Comparison of ENCODE assay signal across 26 cellular contexts in the genomic region with DNA sequence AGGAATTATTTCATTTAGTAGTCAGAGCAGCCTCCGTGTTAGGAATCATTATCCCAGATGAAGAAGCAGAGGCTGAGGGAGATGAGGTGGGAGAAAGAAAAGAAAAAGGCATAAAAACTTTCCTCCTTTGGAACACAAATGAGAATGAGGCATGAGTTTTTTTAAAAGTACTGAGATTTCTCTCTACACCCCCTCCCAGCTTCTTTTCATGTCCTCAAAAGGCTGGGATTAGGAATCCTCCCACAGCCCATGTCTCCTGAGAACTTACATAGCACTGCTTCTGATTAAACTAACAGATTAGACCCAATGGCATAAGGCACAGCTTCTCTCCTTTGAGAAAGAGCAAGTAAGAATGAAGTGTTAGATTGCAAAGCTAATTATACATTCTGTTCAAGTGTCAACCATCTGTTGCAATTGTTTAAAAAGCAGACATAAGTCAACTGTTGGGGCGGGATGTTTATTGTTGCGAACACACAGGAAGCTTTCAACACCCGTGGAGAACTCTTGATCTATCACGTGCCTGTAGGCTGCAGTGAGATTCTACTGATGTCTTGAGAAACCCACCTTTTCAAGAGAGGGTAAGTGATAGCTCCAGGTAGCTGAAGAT.
DNase-seq lines count a peak whose midpoint lies in the region; ATAC-seq and TF ChIP-seq lines count a peak whose summit lies in the region.
"Had no signal": no experiment of that assay in that cellular context is flagged by ENCODE, and none has a peak within 500 bp of the region (broad histone marks: within the 10 kb centered on the region; RNA-seq: fewer than 3 reads in every experiment).

No MANE protein-coding gene starts in this region.

- H3K9me2 ChIP-seq in OCI-LY1 (ENCODE audit: low read depth, low read length) = no peaks in the 10 kb centered on the region

- H3K4me1 ChIP-seq in OCI-LY1 (ENCODE audit: insufficient read depth, low read length, severe bottlenecking) = peaks cover 54% of the 10 kb centered on the region
- H3K4me1 ChIP-seq in lower lobe of right lung = peaks cover 3% of the 10 kb centered on the region
- peaks cover 0 to 9% (median 0%) of the 10 kb centered on the region in 3 donors for H3K4me1 ChIP-seq in gastroesophageal sphincter
- H3K4me1 ChIP-seq: BLaER1, Caco-2 had no signal

- TF ChIP-seq CTCF in OCI-LY1 (IDR thresholded peaks at IDR 0.05; ENCODE audit: low read length) = no peak
- no peak for TF ChIP-seq CTCF in lower lobe of right lung (IDR thresholded peaks at IDR 0.05)
- no peak for TF ChIP-seq CTCF in gastroesophageal sphincter (IDR thresholded peaks at IDR 0.05)

- no peaks in the 10 kb centered on the region for H3K27me3 Mint-ChIP-seq in activated naive CD4-positive, alpha-beta T cell treated with anti-CD3 and anti-CD28 coated beads, Interleukin-2, amount 10 ng/mL, durations not matched to agents 7 days and 5 days
- H3K27me3 Mint-ChIP-seq: activated CD4-positive, alpha-beta T cell treated with anti-CD3 and anti-CD28 coated beads, Interleukin-2, amount 10 ng/mL, durations not matched to agents 24 days and 14 days; activated CD8-positive, alpha-beta memory T cell treated with anti-CD3 and anti-CD28 coated beads, Interleukin-2, amount 10 ng/mL, durations not matched to agents 7 days and 5 days; memory B cell; naive thymus-derived CD4-positive, alpha-beta T cell had no signal

- no peak overlapping the region; the same call in 1 of the 2 replicates for H3K4me2 ChIP-seq in OCI-LY1 (ENCODE audit: low read length)
- H3K4me2 ChIP-seq: BLaER1 had no signal

- H3K9me3 ChIP-seq in OCI-LY1 (ENCODE audit: low read length) (no peaks in the 10 kb centered on the region; the same call in 1 of the 2 replicates), lower lobe of right lung (no peaks in the 10 kb centered on the region), gastroesophageal sphincter (no peaks in the 10 kb centered on the region)
- H3K9me3 ChIP-seq: BLaER1, Caco-2, heart left ventricle had no signal

- H3K27me3 ChIP-seq in OCI-LY1 (ENCODE audit: insufficient read depth, low read length) (no peaks in the 10 kb centered on the region), lower lobe of right lung (ENCODE audit: low read depth) (no peaks in the 10 kb centered on the region), gastroesophageal sphincter (no peaks in the 10 kb centered on the region)
- H3K27me3 ChIP-seq: BLaER1, heart left ventricle had no signal

- WGBS in gastroesophageal sphincter (ENCODE audit: low coverage in 1 of 2), 2 donors = 66% methylated on average over 5 of the region's 5 CpGs

- intact Hi-C loops in lower lobe of right lung (cut with DNase I) = no loop called here

- no peaks in the 10 kb centered on the region for H3K36me3 ChIP-seq in OCI-LY1 (ENCODE audit: insufficient read depth, low read length)
- H3K36me3 ChIP-seq in lower lobe of right lung = no peaks in the 10 kb centered on the region
- H3K36me3 ChIP-seq in gastroesophageal sphincter = no peaks in the 10 kb centered on the region
- H3K36me3 ChIP-seq: BLaER1, heart left ventricle had no signal

- H3K27ac ChIP-seq in OCI-LY1 (ENCODE audit: low read depth, low read length, poor library complexity, severe bottlenecking) = peak overlapping the region; percentile 76
- no peak overlapping the region for H3K27ac ChIP-seq in lower lobe of right lung
- no peak overlapping the region for H3K27ac ChIP-seq in gastroesophageal sphincter
- H3K27ac ChIP-seq: BLaER1, heart left ventricle, VCaP had no signal

- H3K36me3 Mint-ChIP-seq in activated naive CD4-positive, alpha-beta T cell treated with anti-CD3 and anti-CD28 coated beads, Interleukin-2, amount 10 ng/mL, durations not matched to agents 7 days and 5 days = no peaks in the 10 kb centered on the region
- no peaks in the 10 kb centered on the region for H3K36me3 Mint-ChIP-seq in activated naive CD4-positive, alpha-beta T cell treated with anti-CD3 and anti-CD28 coated beads, Interleukin-2, amount 50 U/mL, for 72 hours
- H3K36me3 Mint-ChIP-seq: activated CD8-positive, alpha-beta memory T cell treated with anti-CD3 and anti-CD28 coated beads, Interleukin-2, amount 10 ng/mL, durations not matched to agents 7 days and 5 days; memory B cell; naive thymus-derived CD4-positive, alpha-beta T cell had no signal

- no peaks in the 10 kb centered on the region for H3K4me1 Mint-ChIP-seq in activated naive CD4-positive, alpha-beta T cell treated with anti-CD3 and anti-CD28 coated beads, Interleukin-2, amount 10 ng/mL, durations not matched to agents 7 days and 5 days
- H3K4me1 Mint-ChIP-seq: activated CD4-positive, alpha-beta T cell treated with anti-CD3 and anti-CD28 coated beads, Interleukin-2, amount 10 ng/mL, durations not matched to agents 24 days and 14 days; activated CD8-positive, alpha-beta memory T cell treated with anti-CD3 and anti-CD28 coated beads, Interleukin-2, amount 10 ng/mL, durations not matched to agents 7 days and 5 days; memory B cell; naive thymus-derived CD4-positive, alpha-beta T cell had no signal

- H3K9me3 Mint-ChIP-seq in activated naive CD4-positive, alpha-beta T cell treated with anti-CD3 and anti-CD28 coated beads, Interleukin-2, amount 10 ng/mL, durations not matched to agents 7 days and 5 days = peaks cover 12% of the 10 kb centered on the region
- H3K9me3 Mint-ChIP-seq in activated naive CD4-positive, alpha-beta T cell treated with anti-CD3 and anti-CD28 coated beads, Interleukin-2, amount 50 U/mL, for 72 hours = peaks cover 9 to 18% of the 10 kb centered on the region in 2 donors
- H3K9me3 Mint-ChIP-seq: memory B cell had no signal

- no peaks in the 10 kb centered on the region for H4K20me1 ChIP-seq in OCI-LY1 (ENCODE audit: insufficient read depth, low read length)
- H4K20me1 ChIP-seq: BLaER1 had no signal

- no peaks in the 10 kb centered on the region for H3K79me2 ChIP-seq in OCI-LY1 (ENCODE audit: insufficient read depth, low read length)

- CTCF ChIA-PET in activated naive CD4-positive, alpha-beta T cell treated with anti-CD3 and anti-CD28 coated beads, Interleukin-2, amount 10 ng/mL, durations not matched to agents 7 days and 5 days (lab: Charles Lee) = no interaction called here

- peak overlapping the region; percentile 33 for H3K27ac Mint-ChIP-seq in activated naive CD4-positive, alpha-beta T cell treated with anti-CD3 and anti-CD28 coated beads, Interleukin-2, amount 10 ng/mL, durations not matched to agents 7 days and 5 days
- no peak overlapping the region for H3K27ac Mint-ChIP-seq in activated naive CD4-positive, alpha-beta T cell treated with anti-CD3 and anti-CD28 coated beads, Interleukin-2, amount 50 U/mL, for 72 hours
- H3K27ac Mint-ChIP-seq: activated CD4-positive, alpha-beta T cell treated with anti-CD3 and anti-CD28 coated beads, Interleukin-2, amount 10 ng/mL, durations not matched to agents 24 days and 14 days; activated CD8-positive, alpha-beta memory T cell treated with anti-CD3 and anti-CD28 coated beads, Interleukin-2, amount 10 ng/mL, durations not matched to agents 7 days and 5 days; activated T-cell treated with anti-CD3 and anti-CD28 coated beads, Interleukin-2, amount 50 U/mL, for 72 hours; memory B cell; naive thymus-derived CD4-positive, alpha-beta T cell had no signal

- TF ChIP-seq POLR2A in gastroesophageal sphincter (IDR thresholded peaks at IDR 0.05) = no peak

- H3K4me3 Mint-ChIP-seq in activated naive CD4-positive, alpha-beta T cell treated with anti-CD3 and anti-CD28 coated beads, Interleukin-2, amount 10 ng/mL, durations not matched to agents 7 days and 5 days = no peak overlapping the region
- H3K4me3 Mint-ChIP-seq: activated CD4-positive, alpha-beta T cell treated with anti-CD3 and anti-CD28 coated beads, Interleukin-2, amount 10 ng/mL, durations not matched to agents 24 days and 14 days; activated CD8-positive, alpha-beta memory T cell treated with anti-CD3 and anti-CD28 coated beads, Interleukin-2, amount 10 ng/mL, durations not matched to agents 7 days and 5 days; activated T-cell treated with anti-CD3 and anti-CD28 coated beads, Interleukin-2, amount 50 U/mL, for 72 hours; memory B cell; naive thymus-derived CD4-positive, alpha-beta T cell had no signal

- peak overlapping the region; percentile 13; the same call in 1 of the 2 replicates for H3K9ac ChIP-seq in OCI-LY1 (ENCODE audit: low read length)
- H3K9ac ChIP-seq: BLaER1 had no signal

- no peak for TF ChIP-seq EP300 in gastroesophageal sphincter (IDR thresholded peaks at IDR 0.05)

- ATAC-seq in activated naive CD4-positive, alpha-beta T cell treated with anti-CD3 and anti-CD28 coated beads, Interleukin-2, amount 50 U/mL, for 72 hours = no peak
- ATAC-seq in lower lobe of right lung = peak; percentile 72 to 85
- no peak for ATAC-seq in gastroesophageal sphincter
- no peak for ATAC-seq in HG03280 (IDR thresholded peaks at IDR 0.05; ENCODE audit: unreplicated experiment)
- ATAC-seq: activated CD8-positive, alpha-beta memory T cell treated with anti-CD3 and anti-CD28 coated beads, Interleukin-2, amount 10 ng/mL, durations not matched to agents 7 days and 5 days; activated T-cell treated with anti-CD3 and anti-CD28 coated beads, Interleukin-2, amount 50 U/mL, for 72 hours; heart left ventricle; naive thymus-derived CD4-positive, alpha-beta T cell had no signal

- H2AFZ ChIP-seq in OCI-LY1 (ENCODE audit: low read length) = peak overlapping the region; percentile 93

- no peak for DNase-seq in activated naive CD4-positive, alpha-beta T cell treated with anti-CD3 and anti-CD28 coated beads, Interleukin-2, amount 10 ng/mL, durations not matched to agents 7 days and 5 days
- no peak for DNase-seq in activated naive CD4-positive, alpha-beta T cell treated with anti-CD3 and anti-CD28 coated beads, Interleukin-2, amount 50 U/mL, for 72 hours (ENCODE audit: low spot score in 2 of 2)
- DNase-seq in lower lobe of right lung (no peak), mesenteric fat pad (ENCODE audit: low spot score) (no peak)
- no peak for DNase-seq in NK-92 treated with Interleukin-12 subunit alpha and Interleukin-12 subunit beta, amount 100 ng/mL, for 24 hours (lab: John Stamatoyannopoulos, UW)
- DNase-seq: ACHN; activated CD4-positive, alpha-beta T cell treated with anti-CD3 and anti-CD28 coated beads, Interleukin-2, amount 10 ng/mL, durations not matched to agents 24 days and 14 days; activated CD8-positive, alpha-beta memory T cell treated with anti-CD3 and anti-CD28 coated beads, Interleukin-2, amount 10 ng/mL, durations not matched to agents 7 days and 5 days; activated naive CD4-positive, alpha-beta T cell treated with anti-CD3 and anti-CD28 coated beads, Interleukin-2, amount 50 U/mL, for 16 hours; activated T-cell treated with anti-CD3 and anti-CD28 coated beads, Interleukin-2, amount 50 U/mL, for 72 hours; Caco-2; dermis blood vessel endothelial cell; HCEC 1CT; heart left ventricle; naive thymus-derived CD4-positive, alpha-beta T cell; NCI-H1092; NCI-H2029; NCI-H510A; small intestine; stimulated activated CD4-positive, alpha-beta T cell treated with anti-CD3 and anti-CD28 coated beads, Interleukin-2, amount 100 ng/mL, for 24 hours had no signal

- H3K4me3 ChIP-seq in OCI-LY1 (ENCODE audit: low read depth, low read length, poor library complexity, severe bottlenecking) (no peak overlapping the region), lower lobe of right lung (no peak overlapping the region), gastroesophageal sphincter (no peak overlapping the region)
- H3K4me3 ChIP-seq: BLaER1, heart left ventricle had no signal

- H3F3A ChIP-seq in OCI-LY1 (ENCODE audit: insufficient read depth, low read length) = no peaks in the 10 kb centered on the region; the same call in 1 of the 2 replicates

Comparison
In these comparisons a context has a peak if more than half of its experiments do, and no peak if none do; other contexts are left out.
1. ATAC-seq: peak in lower lobe of right lung (2 of 2); none in activated naive CD4-positive, alpha-beta T cell treated with anti-CD3 and anti-CD28 coated beads, Interleukin-2, amount 50 U/mL, for 72 hours (0 of 2), gastroesophageal sphincter (single experiment) and HG03280 (single experiment).